In the genomic region with DNA sequence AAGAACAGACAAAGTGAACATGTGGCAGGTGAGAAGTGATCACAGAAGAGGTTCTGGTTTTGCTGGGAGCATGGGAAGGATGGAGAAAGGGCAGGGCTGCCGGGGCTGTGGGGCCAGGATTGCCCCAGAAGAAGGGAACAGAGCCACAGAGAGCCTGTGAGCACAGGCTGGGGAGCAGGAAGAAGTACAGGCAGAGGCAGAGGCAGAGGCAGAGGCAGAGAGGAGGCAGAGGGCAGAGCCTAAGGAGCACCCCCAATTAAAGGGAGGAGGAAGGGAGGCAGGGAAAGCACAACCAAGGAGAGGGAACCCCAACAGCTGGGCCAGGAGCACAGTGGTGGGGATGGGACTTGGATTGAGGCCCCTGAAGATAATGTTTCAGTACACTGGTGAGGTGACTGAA, we compare ENCODE assay signal across 16 cellular contexts. TPM values are rescaled to one million over a fixed set of nuclear protein-coding genes. Genes with fewer than 3 reads are reported as not detected.
DNase-seq lines count a peak whose midpoint lies in the region; ATAC-seq and TF ChIP-seq lines count a peak whose summit lies in the region.
"Had no signal": no experiment of that assay in that cellular context is flagged by ENCODE, and none has a peak within 500 bp of the region (broad histone marks: within the 10 kb centered on the region; RNA-seq: fewer than 3 reads in every experiment).

No MANE protein-coding gene starts in this region.

- DNase-seq in activated naive CD4-positive, alpha-beta T cell treated with Interleukin-2 at 50 U/mL for 16 hours, result no peak
- DNase-seq in OCI-LY7 (ENCODE audit: low spot score), result no peak
- no peak for DNase-seq in NCI-H146 (lab: John Stamatoyannopoulos, UW)
- no peak for DNase-seq in GM13976 (ENCODE audit: low spot score)
- DNase-seq: activated CD4-positive, alpha-beta T cell treated with anti-CD3 and anti-CD28 coated beads for 1 hour; cortex of kidney; gastrocnemius medialis; GDM1; NCI-H510A treated with DMSO at 0.1 percent for 48 hours; stimulated activated CD4-positive, alpha-beta T cell treated with anti-CD3 and anti-CD28 coated beads, Interleukin-4, amount 100 ng/mL, for 24 hours had no signal

- TF ChIP-seq CTCF in OCI-LY7 (conservative IDR thresholded peaks at IDR 0.05; ENCODE audit: low read length), result no peak
- no peak for TF ChIP-seq CTCF in GM13976 (IDR thresholded peaks at IDR 0.05; ENCODE audit: borderline replicate concordance, control extremely low read depth, extremely low read depth, insufficient read depth, missing control alignments)

- H3K27ac ChIP-seq in OCI-LY7 (ENCODE audit: low read depth, low read length, poor library complexity, severe bottlenecking), result peak overlapping the region; percentile 40
- H3K27ac ChIP-seq: gastrocnemius medialis, thoracic aorta had no signal

- H3K79me2 ChIP-seq in OCI-LY7 (ENCODE audit: insufficient read depth, low read depth, low read length), result no peaks in the 10 kb centered on the region

- in situ Hi-C loops in GM13976 (cut with MboI; ENCODE audit: low sequenced_read_pairs, unreplicated experiment), result no loop called here

- H3K9me3 ChIP-seq in OCI-LY7 (ENCODE audit: low read length), result no peaks in the 10 kb centered on the region
- H3K9me3 ChIP-seq: gastrocnemius medialis, thoracic aorta had no signal

- CTCF ChIA-PET in OCI-LY7 (lab: Charles Lee; ENCODE audit: unreplicated experiment), result no interaction called here

- H3K4me2 ChIP-seq in OCI-LY7 (ENCODE audit: low read length), result no peak overlapping the region

- intact Hi-C loops in OCI-LY7 (cut with micrococcal nuclease; ENCODE audit: unreplicated experiment), result no loop called here
- intact Hi-C loops in dendritic cell treated with granulocyte-macrophage colony-stimulating factor and Interleukin-4, amounts not matched to agents 40 ng/mL and 50 ng/mL, for 4 days (cut with micrococcal nuclease), result no loop called here

- no TSS peak for BruUV-seq in OCI-LY7 (replicated peaks; lab: Mats Ljungman, UMichigan)

- no peak overlapping the region for H3K4me3 ChIP-seq in OCI-LY7 (ENCODE audit: low read depth, low read length, poor library complexity, severe bottlenecking)
- H3K4me3 ChIP-seq: gastrocnemius medialis, GM12878, thoracic aorta had no signal

- ATAC-seq in stimulated activated memory B cell treated with anti-CD40 and anti-IgM and Interleukin-4, amounts not matched to agents 10 μg/mL and 1 μg/mL and 100 μg/mL, for 72 hours, result no peak
- no peak for ATAC-seq in HG03354 (IDR thresholded peaks at IDR 0.05; ENCODE audit: poor library complexity, severe bottlenecking, unreplicated experiment)
- ATAC-seq: gastrocnemius medialis, GM12878 had no signal

- peaks cover 96% of the 10 kb centered on the region for H3K36me3 ChIP-seq in OCI-LY7 (ENCODE audit: insufficient read depth, low read length)

- peak overlapping the region; percentile 87 for H3K27ac Mint-ChIP-seq in activated naive CD4-positive, alpha-beta T cell treated with anti-CD3 and anti-CD28 coated beads, Interleukin-2, amount 50 U/mL, for 24 hours
- peak overlapping the region; percentile 94 for H3K27ac Mint-ChIP-seq in dendritic cell treated with granulocyte-macrophage colony-stimulating factor and Interleukin-4, amounts not matched to agents 40 ng/mL and 50 ng/mL, for 4 days
- H3K27ac Mint-ChIP-seq in stimulated activated memory B cell treated with anti-CD40 and anti-IgM and Interleukin-4, amounts not matched to agents 10 μg/mL and 1 μg/mL and 100 μg/mL, for 72 hours, result peak overlapping the region; percentile 58

- H3K27me3 Mint-ChIP-seq in activated naive CD4-positive, alpha-beta T cell treated with anti-CD3 and anti-CD28 coated beads, Interleukin-2, amount 50 U/mL, for 24 hours, result no peaks in the 10 kb centered on the region
- no peaks in the 10 kb centered on the region for H3K27me3 Mint-ChIP-seq in dendritic cell treated with granulocyte-macrophage colony-stimulating factor and Interleukin-4, amounts not matched to agents 40 ng/mL and 50 ng/mL, for 4 days
- no peaks in the 10 kb centered on the region for H3K27me3 Mint-ChIP-seq in stimulated activated memory B cell treated with anti-CD40 and anti-IgM and Interleukin-4, amounts not matched to agents 10 μg/mL and 1 μg/mL and 100 μg/mL, for 72 hours

- no peaks in the 10 kb centered on the region for H3K9me2 ChIP-seq in OCI-LY7 (ENCODE audit: insufficient read depth, low read length)

- POLR2A ChIA-PET in OCI-LY7 (lab: Charles Lee), result interaction anchor here (0.6 kb wide), 1 partner anchor 225 kb away, joined by 3 read pairs; no protein-coding TSS in a partner anchor

- no peaks in the 10 kb centered on the region for H4K20me1 ChIP-seq in OCI-LY7 (ENCODE audit: insufficient read depth, low read length)

- H3K4me1 ChIP-seq in OCI-LY7 (ENCODE audit: insufficient read depth, low read length, poor library complexity, severe bottlenecking), result peaks cover 45% of the 10 kb centered on the region

- H3K4me1 Mint-ChIP-seq in activated naive CD4-positive, alpha-beta T cell treated with anti-CD3 and anti-CD28 coated beads, Interleukin-2, amount 50 U/mL, for 24 hours, result peaks cover 21% of the 10 kb centered on the region
- H3K4me1 Mint-ChIP-seq in dendritic cell treated with granulocyte-macrophage colony-stimulating factor and Interleukin-4, amounts not matched to agents 40 ng/mL and 50 ng/mL, for 4 days (ENCODE audit: low read depth), result peaks cover 67% of the 10 kb centered on the region
- H3K4me1 Mint-ChIP-seq in stimulated activated memory B cell treated with anti-CD40 and anti-IgM and Interleukin-4, amounts not matched to agents 10 μg/mL and 1 μg/mL and 100 μg/mL, for 72 hours, result peaks cover 13% of the 10 kb centered on the region

- peaks cover 15% of the 10 kb centered on the region for H3K36me3 Mint-ChIP-seq in activated naive CD4-positive, alpha-beta T cell treated with anti-CD3 and anti-CD28 coated beads, Interleukin-2, amount 50 U/mL, for 24 hours
- peaks cover 100% of the 10 kb centered on the region for H3K36me3 Mint-ChIP-seq in dendritic cell treated with granulocyte-macrophage colony-stimulating factor and Interleukin-4, amounts not matched to agents 40 ng/mL and 50 ng/mL, for 4 days (ENCODE audit: low read depth)
- H3K36me3 Mint-ChIP-seq in stimulated activated memory B cell treated with anti-CD40 and anti-IgM and Interleukin-4, amounts not matched to agents 10 μg/mL and 1 μg/mL and 100 μg/mL, for 72 hours, result peaks cover 49% of the 10 kb centered on the region

- H3K4me3 Mint-ChIP-seq in activated naive CD4-positive, alpha-beta T cell treated with anti-CD3 and anti-CD28 coated beads, Interleukin-2, amount 50 U/mL, for 24 hours, result no peak overlapping the region
- H3K4me3 Mint-ChIP-seq in dendritic cell treated with granulocyte-macrophage colony-stimulating factor and Interleukin-4, amounts not matched to agents 40 ng/mL and 50 ng/mL, for 4 days, result peak overlapping the region; percentile 20
- H3K4me3 Mint-ChIP-seq in stimulated activated memory B cell treated with anti-CD40 and anti-IgM and Interleukin-4, amounts not matched to agents 10 μg/mL and 1 μg/mL and 100 μg/mL, for 72 hours, result no peak overlapping the region

- H2AFZ ChIP-seq in OCI-LY7 (ENCODE audit: low read length), result no peak overlapping the region

- no peaks in the 10 kb centered on the region for H3K9me3 Mint-ChIP-seq in activated naive CD4-positive, alpha-beta T cell treated with anti-CD3 and anti-CD28 coated beads, Interleukin-2, amount 50 U/mL, for 24 hours
- H3K9me3 Mint-ChIP-seq in dendritic cell treated with granulocyte-macrophage colony-stimulating factor and Interleukin-4, amounts not matched to agents 40 ng/mL and 50 ng/mL, for 4 days, result no peaks in the 10 kb centered on the region
- H3K9me3 Mint-ChIP-seq in stimulated activated memory B cell treated with anti-CD40 and anti-IgM and Interleukin-4, amounts not matched to agents 10 μg/mL and 1 μg/mL and 100 μg/mL, for 72 hours, result no peaks in the 10 kb centered on the region

RNA-seq across cellular contexts. Expression of a gene that starts 51.5 kb away (rescaled TPM):
- 168 and 197 TPM in 2 replicates for total RNA-seq in OCI-LY7 (2014; rRNA removed; shearing (Covaris generic))
- total RNA-seq in OCI-LY7 (2022), result 130 and 144 TPM in 2 replicates
